33 cellular contexts compared by ENCODE assay signal in genomic region chr4:45007499-45007898, GRCh38.
"Had no signal": no experiment of that assay in that cellular context is flagged by ENCODE, and none has a peak within 500 bp of the region (broad histone marks: within the 10 kb centered on the region; RNA-seq: fewer than 3 reads in every experiment).

No MANE protein-coding gene starts in this region.

- H3K4me3 ChIP-seq: adrenal gland, body of pancreas, breast epithelium had no signal

- ATAC-seq: activated CD8-positive, alpha-beta T cell treated with anti-CD3 and anti-CD28 coated beads for 36 hours; activated naive CD4-positive, alpha-beta T cell treated with anti-CD3 and anti-CD28 coated beads, Interleukin-2, amount 50 U/mL, for 72 hours; activated T-cell treated with anti-CD3 and anti-CD28 coated beads, Interleukin-2, amount 50 U/mL, for 4 hours; activated T-cell treated with anti-CD3 and anti-CD28 coated beads, Interleukin-2, amount 50 U/mL, for 72 hours; activated T-helper 17 cell treated with anti-CD3 and anti-CD28 coated beads, Interleukin-2, amount 50 U/mL, for 72 hours; body of pancreas had no signal

- H3K36me3 ChIP-seq: adrenal gland, brain microvascular endothelial cell, breast epithelium had no signal

- DNase-seq: activated B cell treated with CpG ODN at 0.5 μM for 24 hours; activated CD4-positive, alpha-beta memory T cell treated with anti-CD3 and anti-CD28 coated beads for 36 hours; activated CD4-positive, alpha-beta T cell treated with anti-CD3 and anti-CD28 coated beads for 4 hours; activated CD4-positive, alpha-beta T cell treated with anti-CD3 and anti-CD28 coated beads, Interleukin-2, amount 10 ng/mL, durations not matched to agents 24 days and 14 days; activated CD4-positive, alpha-beta T cell treated with anti-CD3 and anti-CD28 coated beads, Interleukin-2, amount 50 U/mL, for 1 hour; activated CD4-positive, alpha-beta T cell treated with anti-CD3 and anti-CD28 coated beads, Interleukin-2, amount 50 U/mL, for 4 hours; activated CD4-positive, CD25-positive, alpha-beta regulatory T cell treated with anti-CD3 and anti-CD28 coated beads, Interleukin-2, amount 50 U/mL, for 72 hours; activated CD8-positive, alpha-beta memory T cell treated with anti-CD3 and anti-CD28 coated beads, Interleukin-2, amount 50 U/mL, for 4 hours; activated CD8-positive, alpha-beta T cell treated with anti-CD3 and anti-CD28 coated beads for 36 hours; activated effector memory CD4-positive, alpha-beta T cell treated with anti-CD3 and anti-CD28 coated beads, Interleukin-2, amount 50 U/mL, for 16 hours; activated gamma-delta T cell treated with Interleukin-2 at 50 U/mL for 16 hours; activated naive CD4-positive, alpha-beta T cell; activated naive CD4-positive, alpha-beta T cell treated with anti-CD3 and anti-CD28 coated beads for 36 hours; activated naive CD4-positive, alpha-beta T cell treated with anti-CD3 and anti-CD28 coated beads, Interleukin-2, amount 50 U/mL, for 16 hours; activated naive CD8-positive, alpha-beta T cell treated with anti-CD3 and anti-CD28 coated beads for 36 hours; activated T-cell treated with anti-CD3 and anti-CD28 coated beads for 4 hours; activated T-cell treated with anti-CD3 and anti-CD28 coated beads, Interleukin-2, amount 50 U/mL, for 1 hour; activated T-cell treated with anti-CD3 and anti-CD28 coated beads, Interleukin-2, amount 50 U/mL, for 4 hours; activated T-cell treated with anti-CD3 and anti-CD28 coated beads, Interleukin-2, amount 50 U/mL, for 72 hours; adrenal gland; amniotic stem cell; aorta; body of pancreas; brain microvascular endothelial cell; caudate nucleus; cerebellar nuclear complex; T-helper 1 cell; T-helper 2 cell; T-helper 9 cell had no signal

- H3K27me3 ChIP-seq: adrenal gland, body of pancreas, brain microvascular endothelial cell, breast epithelium had no signal

- H3K27ac ChIP-seq: adrenal gland, body of pancreas, brain microvascular endothelial cell, breast epithelium, VCaP had no signal

- H3K4me1 ChIP-seq: adrenal gland, body of pancreas, breast epithelium had no signal

- H3K9me3 ChIP-seq: adrenal gland, body of pancreas, breast epithelium had no signal
